8 cellular contexts compared by ENCODE assay signal in genomic region chr1:225881081-225882007, GRCh38. TPM values are rescaled to one million over a fixed set of nuclear protein-coding genes. Genes with fewer than 3 reads are reported as not detected.
DNase-seq lines count a peak whose midpoint lies in the region; TF ChIP-seq lines count a peak whose summit lies in the region.

No MANE protein-coding gene starts in this region.

- H3K27ac ChIP-seq in temporal lobe (ENCODE audit: low read depth, low read length) = peak overlapping the region; percentile 97

- H3K4me3 Mint-ChIP-seq in activated CD4-positive, alpha-beta T cell treated with anti-CD3 and anti-CD28 coated beads, Interleukin-2, amount 10 ng/mL, durations not matched to agents 7 days and 5 days = peak overlapping the region; percentile 90
- H3K4me3 Mint-ChIP-seq in endothelial cell (ENCODE audit: unreplicated experiment) = peak overlapping the region; percentile 91

- POLR2A ChIA-PET in activated CD4-positive, alpha-beta T cell treated with anti-CD3 and anti-CD28 coated beads, Interleukin-2, amount 10 ng/mL, durations not matched to agents 7 days and 5 days (lab: Charles Lee) = interaction anchor here (1.0 to 1.6 kb wide), 2 partner anchors 39 to 104 kb away, joined by 3 to 6 read pairs; partner anchors contain the start of gene SRP9

- peaks cover 5% of the 10 kb centered on the region for H3K27me3 Mint-ChIP-seq in activated CD4-positive, alpha-beta T cell treated with anti-CD3 and anti-CD28 coated beads, Interleukin-2, amount 10 ng/mL, durations not matched to agents 7 days and 5 days
- H3K27me3 Mint-ChIP-seq in endothelial cell (ENCODE audit: unreplicated experiment) = peaks cover 11% of the 10 kb centered on the region

- TF ChIP-seq CTCF in GM12875 (IDR thresholded peaks at IDR 0.05; ENCODE audit: borderline replicate concordance, insufficient read depth, low read depth, low read length) (no peak), endothelial cell (IDR thresholded peaks at IDR 0.05; ENCODE audit: unreplicated experiment) (no peak)

- H3K4me1 Mint-ChIP-seq in activated CD4-positive, alpha-beta T cell treated with anti-CD3 and anti-CD28 coated beads, Interleukin-2, amount 10 ng/mL, durations not matched to agents 7 days and 5 days = peaks cover 57% of the 10 kb centered on the region
- peaks cover 43% of the 10 kb centered on the region for H3K4me1 Mint-ChIP-seq in endothelial cell (ENCODE audit: unreplicated experiment)

- no peaks in the 10 kb centered on the region for H3K9me3 Mint-ChIP-seq in activated CD4-positive, alpha-beta T cell treated with anti-CD3 and anti-CD28 coated beads, Interleukin-2, amount 10 ng/mL, durations not matched to agents 7 days and 5 days
- no peaks in the 10 kb centered on the region for H3K9me3 Mint-ChIP-seq in endothelial cell (ENCODE audit: unreplicated experiment)

- peak overlapping the region; percentile 96 for H3K4me3 ChIP-seq in GM12875 (ENCODE audit: low read depth, low read length)

- peak overlapping the region; percentile 91 for H3K27ac Mint-ChIP-seq in activated CD4-positive, alpha-beta T cell treated with anti-CD3 and anti-CD28 coated beads, Interleukin-2, amount 10 ng/mL, durations not matched to agents 7 days and 5 days
- H3K27ac Mint-ChIP-seq in endothelial cell (ENCODE audit: unreplicated experiment) = peak overlapping the region; percentile 52

- CTCF ChIA-PET in activated CD4-positive, alpha-beta T cell treated with anti-CD3 and anti-CD28 coated beads, Interleukin-2, amount 10 ng/mL, durations not matched to agents 7 days and 5 days (lab: Charles Lee) = interaction anchor here (0.9 to 4.7 kb wide), 6 partner anchors 9 to 109 kb away, joined by 3 to 35 read pairs (median 4); partner anchors contain the start of gene SRP9

- peaks cover 45% of the 10 kb centered on the region for H3K36me3 Mint-ChIP-seq in activated CD4-positive, alpha-beta T cell treated with anti-CD3 and anti-CD28 coated beads, Interleukin-2, amount 10 ng/mL, durations not matched to agents 7 days and 5 days (ENCODE audit: low read depth)
- peaks cover 3% of the 10 kb centered on the region for H3K36me3 Mint-ChIP-seq in endothelial cell (ENCODE audit: low read depth, unreplicated experiment)

- peak; percentile 77 for DNase-seq in HT-29 (ENCODE audit: low spot score)
- peak; percentile 65 for DNase-seq in activated CD4-positive, alpha-beta T cell treated with anti-CD3 and anti-CD28 coated beads, Interleukin-2, amount 10 ng/mL, durations not matched to agents 7 days and 5 days
- DNase-seq in endothelial cell (ENCODE audit: low spot score) = no peak
- peak; percentile 34 for DNase-seq in midbrain (lab: John Stamatoyannopoulos, UW)
- no peak for DNase-seq in NCI-H187 treated with DMSO at 0.1 percent for 48 hours (lab: John Stamatoyannopoulos, UW)
- no peak for DNase-seq in effector CD8-positive, alpha-beta T cell (lab: John Stamatoyannopoulos, UW)

RNA-seq across cellular contexts. Expression of gene TMEM63A, which starts 0.8 kb away (rescaled TPM):
- 88.9 and 98.3 TPM in 2 replicates for total RNA-seq in HT-29 (2014; rRNA removed; shearing (Covaris generic))
- total RNA-seq in activated CD4-positive, alpha-beta T cell treated with anti-CD3 and anti-CD28 coated beads, Interleukin-2, amount 10 ng/mL, durations not matched to agents 7 days and 5 days = 100 to 1,000 TPM; 197 to 211 TPM
- total RNA-seq in endothelial cell (ENCODE audit: unreplicated experiment) (79.9 TPM), temporal lobe (3.0 TPM)

RNA-seq across cellular contexts. Expression of gene LEFTY1, which starts 7.6 kb away (rescaled TPM):
- 0.05 and 0.13 TPM in 2 replicates for total RNA-seq in HT-29 (2014; rRNA removed; shearing (Covaris generic))
- not detected for total RNA-seq in activated CD4-positive, alpha-beta T cell treated with anti-CD3 and anti-CD28 coated beads, Interleukin-2, amount 10 ng/mL, durations not matched to agents 7 days and 5 days
- total RNA-seq in endothelial cell (ENCODE audit: unreplicated experiment) (0.28 TPM), temporal lobe (0.74 TPM)

RNA-seq across cellular contexts. Expression of gene PYCR2, which starts 42.7 kb away (rescaled TPM):
- 60.6 and 67.4 TPM in 2 replicates for total RNA-seq in HT-29 (2014; rRNA removed; shearing (Covaris generic))
- 100 to 1,000 TPM in 1 of 2 experiments, 10 to 100 TPM in 1; 98.1 to 120 TPM for total RNA-seq in activated CD4-positive, alpha-beta T cell treated with anti-CD3 and anti-CD28 coated beads, Interleukin-2, amount 10 ng/mL, durations not matched to agents 7 days and 5 days
- total RNA-seq in endothelial cell (ENCODE audit: unreplicated experiment) (44.5 TPM), temporal lobe (11.6 TPM)

RNA-seq across cellular contexts. Expression of gene LEFTY2, which starts 59.7 kb away (rescaled TPM):
- total RNA-seq in HT-29 (2014; rRNA removed; shearing (Covaris generic)) = not detected in 2 replicates
- not detected for total RNA-seq in activated CD4-positive, alpha-beta T cell treated with anti-CD3 and anti-CD28 coated beads, Interleukin-2, amount 10 ng/mL, durations not matched to agents 7 days and 5 days
- total RNA-seq in endothelial cell (ENCODE audit: unreplicated experiment) (0.26 TPM), temporal lobe (under 0.01 TPM)

Comparison
In these comparisons a context has a peak if more than half of its experiments do, and no peak if none do; other contexts are left out.
1. DNase-seq: peak in HT-29 (single experiment), activated CD4-positive, alpha-beta T cell treated with anti-CD3 and anti-CD28 coated beads, Interleukin-2, amount 10 ng/mL, durations not matched to agents 7 days and 5 days (single experiment) and midbrain (single experiment); none in endothelial cell (single experiment), NCI-H187 treated with DMSO at 0.1 percent for 48 hours (single experiment) and effector CD8-positive, alpha-beta T cell (single experiment).
2. RNA of gene TMEM63A, which starts 0.8 kb away (total RNA-seq): 197 to 211 TPM in activated CD4-positive, alpha-beta T cell treated with anti-CD3 and anti-CD28 coated beads, Interleukin-2, amount 10 ng/mL, durations not matched to agents 7 days and 5 days, 88.9 to 98.3 TPM in HT-29 and 79.9 TPM in endothelial cell (single experiment); 3.0 TPM in temporal lobe (single experiment); every median in the first group is over 10 times any median in the second.